ENCODE assay signal across 17 cellular contexts in the genomic region with DNA sequence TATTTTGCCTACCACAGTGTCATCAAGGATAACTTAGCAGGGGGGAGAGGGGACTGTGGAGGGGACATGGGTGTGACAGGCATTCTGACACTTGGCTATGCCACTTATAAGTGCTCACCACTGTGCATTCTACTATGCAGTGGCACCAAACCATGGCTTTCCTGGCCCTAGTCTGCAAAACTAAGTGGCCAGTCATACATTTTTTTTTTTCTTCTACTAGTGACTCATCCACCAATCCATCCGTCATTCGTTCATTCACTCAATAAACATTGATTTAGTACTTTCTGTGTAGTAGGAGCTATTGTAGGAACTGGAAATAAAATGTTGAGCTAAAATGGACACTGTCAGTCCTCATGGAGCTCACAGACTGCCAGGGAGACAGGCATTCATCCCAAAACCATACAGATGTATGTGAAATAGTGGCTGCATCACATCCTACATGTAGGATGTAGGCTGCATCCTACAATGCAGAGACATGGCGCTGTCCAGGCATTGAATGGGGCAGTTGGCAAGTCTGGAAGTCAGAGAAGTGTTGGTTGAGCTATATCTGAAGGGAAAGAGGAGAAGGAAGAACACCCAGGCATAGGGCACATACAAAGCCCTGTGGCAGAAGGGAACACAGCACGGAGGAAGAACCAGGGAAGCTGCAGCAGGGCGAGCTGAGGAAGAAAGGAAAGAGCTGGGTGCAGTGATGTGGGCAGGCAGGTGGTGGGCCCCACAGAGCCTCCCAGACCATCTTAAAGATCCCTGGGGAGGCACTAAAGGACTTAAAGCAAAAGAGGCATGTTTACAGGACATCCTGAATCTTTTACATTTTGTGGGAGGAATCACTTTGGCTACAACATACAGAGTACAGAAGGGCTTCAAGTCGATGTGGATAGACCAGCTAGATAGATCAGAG.
DNase-seq lines count a peak whose midpoint lies in the region; ATAC-seq, FAIRE-seq and TF ChIP-seq lines count a peak whose summit lies in the region.
"Had no signal": no experiment of that assay in that cellular context is flagged by ENCODE, and none has a peak within 500 bp of the region (broad histone marks: within the 10 kb centered on the region; RNA-seq: fewer than 3 reads in every experiment).

No MANE protein-coding gene starts in this region.

- H3K27ac ChIP-seq in IMR-90 (ENCODE audit: insufficient read depth, low read length) = no peak overlapping the region
- H3K27ac ChIP-seq in H1 (ENCODE audit: low read depth, low read length) = no peak overlapping the region
- no peak overlapping the region for H3K27ac ChIP-seq in upper lobe of left lung
- no peak overlapping the region for H3K27ac ChIP-seq in gastroesophageal sphincter
- H3K27ac ChIP-seq: C4-2B, left ventricle myocardium inferior had no signal

- H2BK20ac ChIP-seq in IMR-90 (ENCODE audit: low read depth, low read length) (peak overlapping the region; percentile 98; the same call in 1 of the 2 replicates), H1 (ENCODE audit: low read length) (peak overlapping the region; percentile 57; the same call in 1 of the 2 replicates)

- H3K23me2 ChIP-seq in H1 (ENCODE audit: low read depth, low read length) = no peaks in the 10 kb centered on the region

- in situ Hi-C loops in IMR-90 (cut with MboI; ENCODE audit: low sequenced_read_pairs) = no loop called here

- intact Hi-C loops in IMR-90 (cut with micrococcal nuclease) = loop anchor here (5.0 kb wide), 2 partner anchors 41 to 394 kb away; no protein-coding TSS in a partner anchor
- intact Hi-C loops in Caco-2 (cut with micrococcal nuclease; ENCODE audit: unreplicated experiment) = no loop called here

- no peaks in the 10 kb centered on the region for H3K36me3 ChIP-seq in IMR-90 (ENCODE audit: control insufficient read depth, insufficient read depth, low read length)
- H3K36me3 ChIP-seq in H1 (ENCODE audit: control insufficient read depth in 2 of 4, insufficient read depth in 4 of 4, low read length in 3 of 4) = peaks cover 0 to 10% (median under 1%) of the 10 kb centered on the region in 4 experiments; a peak in 1 of 8 replicates
- no peaks in the 10 kb centered on the region for H3K36me3 ChIP-seq in Caco-2 (ENCODE audit: control insufficient read depth, insufficient read depth, low read length)
- no peaks in the 10 kb centered on the region for H3K36me3 ChIP-seq in upper lobe of left lung
- H3K36me3 ChIP-seq in gastroesophageal sphincter = no peaks in the 10 kb centered on the region
- H3K36me3 ChIP-seq: left ventricle myocardium inferior had no signal

- H3K4me2 ChIP-seq in IMR-90 (ENCODE audit: low read depth, low read length) (no peak overlapping the region), H1 (ENCODE audit: insufficient read depth in 1 of 2, low read depth in 2 of 2, low read length in 2 of 2) (no peak overlapping the region)

- H3K4me3 ChIP-seq in IMR-90 (ENCODE audit: insufficient read depth, low read depth, low read length) = no peak overlapping the region
- H3K4me3 ChIP-seq in H1 (ENCODE audit: extremely low read depth in 1 of 4, insufficient read depth in 2 of 4, low read depth in 3 of 4, low read length in 4 of 4) = no peak overlapping the region
- H3K4me3 ChIP-seq in Caco-2 (ENCODE audit: low read depth, low read length) = no peak overlapping the region
- no peak overlapping the region for H3K4me3 ChIP-seq in upper lobe of left lung
- H3K4me3 ChIP-seq in gastroesophageal sphincter = no peak overlapping the region
- H3K4me3 ChIP-seq: left ventricle myocardium inferior had no signal

- POLR2A ChIA-PET in IMR-90 (lab: Charles Lee; ENCODE audit: unreplicated experiment) (no interaction called here), H1 (lab: Charles Lee; ENCODE audit: partially characterized antibody) (interaction anchor here (0.5 to 1.7 kb wide), 2 partner anchors 10 to 193 kb away, joined by 3 to 5 read pairs; no protein-coding TSS in a partner anchor), Caco-2 (lab: Charles Lee) (no interaction called here)

- H3K4ac ChIP-seq in IMR-90 (ENCODE audit: low read depth, low read length) = peak overlapping the region; percentile 97
- peak overlapping the region; percentile 58 for H3K4ac ChIP-seq in H1 (replicated peaks; ENCODE audit: insufficient read length, low read depth, low read length)

- DNase-seq in EH (ENCODE audit: low read depth) = peak; percentile 68
- peak; percentile 48 for DNase-seq in IMR-90
- no peak for DNase-seq in H1 (ENCODE audit: low read depth in 1 of 2, low spot score in 2 of 2)
- DNase-seq in osteocyte (ENCODE audit: extremely low spot score, unreplicated experiment) = no peak
- no peak for DNase-seq in Caco-2
- DNase-seq in upper lobe of left lung = no peak
- DNase-seq: activated CD4-positive, alpha-beta T cell treated with anti-CD3 and anti-CD28 coated beads for 1 hour; DMS 273 treated with DMSO at 0.1 percent for 48 hours; foreskin melanocyte; left ventricle myocardium inferior; NCI-H2029 treated with DMSO at 0.1 percent for 48 hours; NCI-H526; stimulated activated CD4-positive, alpha-beta T cell treated with anti-CD3 and anti-CD28 coated beads, Interleukin-4, amount 100 ng/mL, for 1 hour had no signal

- BruUV-seq in IMR-90 (replicated peaks; lab: Mats Ljungman, UMichigan) (no TSS peak), Caco-2 (replicated peaks; lab: Mats Ljungman, UMichigan) (no TSS peak)

- no peaks in the 10 kb centered on the region for H3K9me3 ChIP-seq in IMR-90 (ENCODE audit: control insufficient read depth, insufficient read depth, low read length)
- H3K9me3 ChIP-seq in H1 (ENCODE audit: insufficient read depth in 2 of 2, low read depth in 1 of 2, low read length in 1 of 2) = no peaks in the 10 kb centered on the region
- no peaks in the 10 kb centered on the region for H3K9me3 ChIP-seq in Caco-2
- no peaks in the 10 kb centered on the region for H3K9me3 ChIP-seq in upper lobe of left lung
- no peaks in the 10 kb centered on the region for H3K9me3 ChIP-seq in gastroesophageal sphincter
- H3K9me3 ChIP-seq: left ventricle myocardium inferior had no signal

- no peak for TF ChIP-seq CTCF in IMR-90 (conservative IDR thresholded peaks at IDR 0.05; ENCODE audit: low read depth, low read length)
- no peak for TF ChIP-seq CTCF in H1 (IDR thresholded peaks at IDR 0.05; ENCODE audit: control extremely low read depth in 1 of 3, insufficient read depth in 1 of 3, low read depth in 1 of 3, low read length in 3 of 3)
- TF ChIP-seq CTCF in osteocyte (IDR thresholded peaks at IDR 0.05) = no peak
- TF ChIP-seq CTCF in Caco-2 (IDR thresholded peaks at IDR 0.05; ENCODE audit: insufficient read depth in 1 of 2, low read depth in 1 of 2, low read length in 1 of 2, severe bottlenecking in 1 of 2, unreplicated experiment in 1 of 2) = no peak
- no peak for TF ChIP-seq CTCF in upper lobe of left lung (IDR thresholded peaks at IDR 0.05)
- no peak for TF ChIP-seq CTCF in gastroesophageal sphincter (IDR thresholded peaks at IDR 0.05)

- H3K4me3 Mint-ChIP-seq in osteocyte (ENCODE audit: unreplicated experiment) (no peak overlapping the region), Caco-2 (ENCODE audit: unreplicated experiment) (no peak overlapping the region)

- ATAC-seq in IMR-90 (ENCODE audit: low read depth) = no peak
- ATAC-seq in upper lobe of left lung (ENCODE audit: low FRiP score in 2 of 2) = no peak
- ATAC-seq in gastroesophageal sphincter = no peak

- peak overlapping the region; percentile 91 for H2AK5ac ChIP-seq in IMR-90 (ENCODE audit: low read depth, low read length)
- H2AK5ac ChIP-seq in H1 (ENCODE audit: low read depth, low read length) = no peak overlapping the region

- H3K79me1 ChIP-seq in IMR-90 (ENCODE audit: low read depth in 1 of 2, low read length in 2 of 2) (no peaks in the 10 kb centered on the region), H1 (ENCODE audit: low read depth, low read length) (no peaks in the 10 kb centered on the region)

- no peaks in the 10 kb centered on the region; a peak in 2 of 4 replicates for H3K79me2 ChIP-seq in H1 (ENCODE audit: control insufficient read depth in 1 of 2, insufficient read depth in 2 of 2, low read length in 2 of 2)

- WGBS in IMR-90 (ENCODE audit: extremely low coverage in 2 of 2, insufficient read length in 1 of 2), 2 experiments = 100% methylated on average over 1 of the region's 6 CpGs; no CpG with 5 or more reads in 1 of the 2 experiments
- WGBS in H1 (ENCODE audit: extremely low coverage in 1 of 2, insufficient coverage in 1 of 2, insufficient read length in 1 of 2, insufficient replicate concordance in 2 of 2, low coverage in 1 of 2, low lambda C conversion rate in 2 of 2, missing lambda C conversion rate in 1 of 2), 2 experiments = 83% methylated on average over 6 of the region's 6 CpGs; no CpG with 5 or more reads in 1 of the 2 experiments
- WGBS in upper lobe of left lung, 2 donors = 82 to 94% methylated on average over 6 of the region's 6 CpGs
- WGBS in gastroesophageal sphincter (ENCODE audit: low coverage in 1 of 2), 2 donors = 76 to 82% methylated on average over 1 to 5 of the region's 6 CpGs

- peaks cover 68% of the 10 kb centered on the region for H3K4me1 Mint-ChIP-seq in osteocyte (ENCODE audit: unreplicated experiment)
- no peaks in the 10 kb centered on the region for H3K4me1 Mint-ChIP-seq in Caco-2 (ENCODE audit: low read depth, unreplicated experiment)

- H3K14ac ChIP-seq in IMR-90 (replicated peaks; ENCODE audit: low read depth, low read length) (peak overlapping the region; percentile 90; the same call in 1 of the 2 replicates), H1 (ENCODE audit: insufficient read length) (no peak overlapping the region)

- peak overlapping the region; percentile 96 for H2BK120ac ChIP-seq in IMR-90 (ENCODE audit: low read depth, low read length)
- H2BK120ac ChIP-seq in H1 (replicated peaks; ENCODE audit: low read depth, low read length) = no peak overlapping the region

- peaks cover 16% of the 10 kb centered on the region for H3K9me1 ChIP-seq in IMR-90 (ENCODE audit: insufficient read depth, low read length)

- H3K18ac ChIP-seq in IMR-90 (ENCODE audit: low read depth, low read length) = peak overlapping the region; percentile 66; the same call in 1 of the 2 replicates
- H3K18ac ChIP-seq in H1 (ENCODE audit: extremely low read depth, low read length) = no peak overlapping the region

- H3K56ac ChIP-seq in IMR-90 (ENCODE audit: extremely low read depth, insufficient read depth, low read length) (no peak overlapping the region), H1 (replicated peaks; ENCODE audit: insufficient read length, low read depth, low read length) (no peak overlapping the region)

- H4K5ac ChIP-seq in IMR-90 (ENCODE audit: low read depth, low read length) (no peak overlapping the region), H1 (ENCODE audit: insufficient read length, low read depth, low read length) (no peak overlapping the region)

- H2BK15ac ChIP-seq in IMR-90 (ENCODE audit: low read depth, low read length) = peak overlapping the region; percentile 92; the same call in 1 of the 3 replicates
- H2BK15ac ChIP-seq in H1 (ENCODE audit: low read length) = peak overlapping the region; percentile 46; the same call in 1 of the 2 replicates

- peak overlapping the region; percentile 97; the same call in 1 of the 2 replicates for H4K91ac ChIP-seq in IMR-90 (ENCODE audit: insufficient read depth, low read depth, low read length)
- H4K91ac ChIP-seq in H1 (replicated peaks; ENCODE audit: insufficient read length, low read length) = peak overlapping the region; percentile 2

- no peak overlapping the region for H3K9ac ChIP-seq in IMR-90 (ENCODE audit: low read depth, low read length)
- no peak overlapping the region for H3K9ac ChIP-seq in H1 (replicated peaks in 1 of 4; ENCODE audit: extremely low read depth in 1 of 4, low read depth in 3 of 4, low read length in 3 of 4)

- H3K36me3 Mint-ChIP-seq in osteocyte (ENCODE audit: unreplicated experiment) = no peaks in the 10 kb centered on the region
- no peaks in the 10 kb centered on the region for H3K36me3 Mint-ChIP-seq in Caco-2 (ENCODE audit: insufficient read depth, unreplicated experiment)

- H3K27ac Mint-ChIP-seq in osteocyte (ENCODE audit: unreplicated experiment) (peak overlapping the region; percentile 50), Caco-2 (ENCODE audit: unreplicated experiment) (no peak overlapping the region)

- peak overlapping the region; percentile 94 for H2AK9ac ChIP-seq in IMR-90 (replicated peaks; ENCODE audit: low read depth, low read length, poor library complexity)

- dilution Hi-C loops in IMR-90 (cut with HindIII; ENCODE audit: low sequenced_read_pairs, unreplicated experiment) = no loop called here

- H3K4me1 ChIP-seq in IMR-90 (ENCODE audit: control insufficient read depth, insufficient read depth, low read length) = peaks cover 29% of the 10 kb centered on the region
- H3K4me1 ChIP-seq in H1 (replicated peaks in 1 of 4; ENCODE audit: control insufficient read depth in 3 of 4, insufficient read depth in 4 of 4, low read length in 3 of 4) = peaks cover 16 to 44% (median 17%) of the 10 kb centered on the region in 4 experiments
- H3K4me1 ChIP-seq in Caco-2 = no peaks in the 10 kb centered on the region
- H3K4me1 ChIP-seq in upper lobe of left lung = no peaks in the 10 kb centered on the region
- H3K4me1 ChIP-seq in gastroesophageal sphincter = peaks cover 0 to 58% (median 14%) of the 10 kb centered on the region in 3 donors

- H3K27me3 ChIP-seq in IMR-90 (ENCODE audit: control insufficient read depth, insufficient read depth, low read length) (no peaks in the 10 kb centered on the region), H1 (replicated peaks in 1 of 4; ENCODE audit: control insufficient read depth in 3 of 4, extremely low read depth in 1 of 4, insufficient read depth in 3 of 4, low read length in 3 of 4) (no peaks in the 10 kb centered on the region), Caco-2 (replicated peaks; ENCODE audit: control insufficient read depth, insufficient read depth, low read length) (no peaks in the 10 kb centered on the region; the same call in none of the 2 replicates), upper lobe of left lung (no peaks in the 10 kb centered on the region), gastroesophageal sphincter (no peaks in the 10 kb centered on the region)

- TF ChIP-seq RAD21 in IMR-90 (IDR thresholded peaks at IDR 0.05; ENCODE audit: low read length) (no peak), H1 (IDR thresholded peaks at IDR 0.05 in 1 of 2, conservative IDR thresholded peaks at IDR 0.05 in 1 of 2; ENCODE audit: low read depth in 2 of 2, low read length in 2 of 2) (no peak)

- H3K27me3 Mint-ChIP-seq in osteocyte (ENCODE audit: unreplicated experiment) = peaks cover 4% of the 10 kb centered on the region
- peaks cover 15% of the 10 kb centered on the region for H3K27me3 Mint-ChIP-seq in Caco-2 (ENCODE audit: insufficient read depth, unreplicated experiment)

- H2AFZ ChIP-seq in IMR-90 (replicated peaks; ENCODE audit: low read length, poor library complexity) (no peak overlapping the region), H1 (ENCODE audit: low read length) (no peak overlapping the region)

- H3K9me3 Mint-ChIP-seq in osteocyte (ENCODE audit: unreplicated experiment) (no peaks in the 10 kb centered on the region), Caco-2 (ENCODE audit: unreplicated experiment) (no peaks in the 10 kb centered on the region)

- no peak overlapping the region for H3K23ac ChIP-seq in IMR-90 (ENCODE audit: low read depth, low read length)
- no peak overlapping the region for H3K23ac ChIP-seq in H1 (ENCODE audit: insufficient read length)

- H2BK12ac ChIP-seq in H1 (ENCODE audit: low read depth, low read length) = peak overlapping the region; percentile 70

- no peak for FAIRE-seq in H1 (lab: Jason Lieb, UNC)
- FAIRE-seq: GM18507, HepG2 had no signal

- TF ChIP-seq POLR2A in IMR-90 (IDR thresholded peaks at IDR 0.05; ENCODE audit: low read depth, low read length) (no peak), H1 (IDR thresholded peaks at IDR 0.05; ENCODE audit: control extremely low read depth in 1 of 2, low read depth in 2 of 2, low read length in 2 of 2) (no peak), upper lobe of left lung (IDR thresholded peaks at IDR 0.05) (no peak), gastroesophageal sphincter (IDR thresholded peaks at IDR 0.05) (no peak)

- TF ChIP-seq EP300 in H1 (IDR thresholded peaks at IDR 0.05; ENCODE audit: borderline replicate concordance in 1 of 2, low read depth in 2 of 2, low read length in 2 of 2) (no peak), upper lobe of left lung (IDR thresholded peaks at IDR 0.05) (no peak), gastroesophageal sphincter (IDR thresholded peaks at IDR 0.05) (no peak)

- H2BK5ac ChIP-seq in IMR-90 (ENCODE audit: low read depth, low read length, poor library complexity, severe bottlenecking) (no peak overlapping the region), H1 (ENCODE audit: low read depth, low read length) (0 out of 2 replicates have a peak overlapping the region, but pooled peaks have one; percentile 11)

- CTCF ChIA-PET in IMR-90 (lab: Yijun Ruan, JAX) (interaction anchor here (1.5 kb wide), 1 partner anchor 393 kb away, joined by 5 read pairs; no protein-coding TSS in a partner anchor), H1 (lab: Charles Lee; ENCODE audit: partially characterized antibody) (interaction anchor here (0.8 to 4.6 kb wide), 12 partner anchors 9 to 412 kb away, joined by 3 to 32 read pairs (median 4); no protein-coding TSS in a partner anchor), Caco-2 (lab: Charles Lee) (interaction anchor here (2.2 kb wide), 1 partner anchor 393 kb away, joined by 17 read pairs; no protein-coding TSS in a partner anchor)

- no peak overlapping the region for H4K8ac ChIP-seq in IMR-90 (ENCODE audit: low read depth in 2 of 2, low read length in 2 of 2)
- no peak overlapping the region for H4K8ac ChIP-seq in H1 (ENCODE audit: extremely low read depth, insufficient read depth, low read length)

- no peaks in the 10 kb centered on the region; the same call in 1 of the 2 replicates for H4K20me1 ChIP-seq in IMR-90 (ENCODE audit: insufficient read depth, low read length)
- peaks cover 0 to 2% of the 10 kb centered on the region in 2 experiments for H4K20me1 ChIP-seq in H1 (replicated peaks in 1 of 2; ENCODE audit: control insufficient read depth in 1 of 2, insufficient read depth in 2 of 2, low read length in 2 of 2)

Comparison
In these comparisons a context has a peak if more than half of its experiments do, and no peak if none do; other contexts are left out.
1. DNase-seq: peak in EH (single experiment) and IMR-90 (single experiment); none in H1 (0 of 2), osteocyte (single experiment), Caco-2 (0 of 2) and upper lobe of left lung (0 of 2).